Comparison of ENCODE assay signal across 8 cellular contexts in genomic region chr6:79536969-79537747, GRCh38. TPM values are rescaled to one million over a fixed set of nuclear protein-coding genes. Genes with fewer than 3 reads are reported as not detected.
DNase-seq lines count a peak whose midpoint lies in the region; ATAC-seq, FAIRE-seq and TF ChIP-seq lines count a peak whose summit lies in the region.

Gene LCA5, minus strand, starts transcription at chr6:79537430. Its CDS starts 18,536 bp downstream, at chr6:79518894.

- no peaks in the 10 kb centered on the region for H3K36me3 ChIP-seq in upper lobe of left lung

- H3K4me1 ChIP-seq in upper lobe of left lung, result peaks cover 0 to 9% (median 3%) of the 10 kb centered on the region in 4 donors

- H3K4me3 Mint-ChIP-seq in T-cell, result no peak within 1 kb of the TSS

- WGBS in upper lobe of left lung, 2 donors, result 1% methylated on average over 27 to 47 of the region's 55 CpGs

- intact Hi-C loops in left ventricle myocardium superior (cut with micrococcal nuclease), result no loop called here
- intact Hi-C loops in posterior vena cava (cut with DNase I), result loop anchor here in 1 of 2 donors (1.0 kb wide), 1 partner anchor 8 kb away; no protein-coding TSS in a partner anchor

- no peak for TF ChIP-seq POLR2A in GM12891 (IDR thresholded peaks at IDR 0.05; ENCODE audit: low read depth, low read length)
- peak in 2 of 4 donors; percentile 58 to 68 for TF ChIP-seq POLR2A in upper lobe of left lung (IDR thresholded peaks at IDR 0.05)

- peaks cover 0 to 6% (median 0%) of the 10 kb centered on the region in 3 donors for H3K9me3 Mint-ChIP-seq in T-cell

- TF ChIP-seq EP300 in upper lobe of left lung (IDR thresholded peaks at IDR 0.05), result no peak

- no peak for TF ChIP-seq CTCF in upper lobe of left lung (IDR thresholded peaks at IDR 0.05)

- CTCF ChIA-PET in T-cell (lab: Charles Lee), result interaction anchor here (0.8 to 1.5 kb wide), 3 partner anchors 8 to 331 kb away, joined by 4 read pairs; no protein-coding TSS in a partner anchor

- POLR2A ChIA-PET in T-cell (lab: Charles Lee), result interaction anchor here in 1 of 2 donors (0.7 kb wide), 1 partner anchor 266 kb away, joined by 3 read pairs; no protein-coding TSS in a partner anchor

- no peaks in the 10 kb centered on the region for H3K4me1 Mint-ChIP-seq in T-cell

- H3K36me3 Mint-ChIP-seq in T-cell, result no peaks in the 10 kb centered on the region

- peak within 1 kb of the TSS; percentile 88 to 93 (median 92) for H3K27ac ChIP-seq in upper lobe of left lung

- H3K27me3 Mint-ChIP-seq in T-cell, result peaks cover 4 to 19% of the 10 kb centered on the region in 2 donors

- no peaks in the 10 kb centered on the region for H3K27me3 ChIP-seq in upper lobe of left lung

- H3K4me3 ChIP-seq in upper lobe of left lung, result peak within 1 kb of the TSS; percentile 43 to 87 (median 83)

- peak; percentile 69 for FAIRE-seq in GM12891 (lab: Jason Lieb, UNC)

- peak; percentile 100 for ATAC-seq in HG02623 (IDR thresholded peaks at IDR 0.05; ENCODE audit: unreplicated experiment)
- peak; percentile 97 to 98 (median 98) for ATAC-seq in T-cell (replicated peaks in 1 of 4)
- peak; percentile 99 for ATAC-seq in left ventricle myocardium superior
- ATAC-seq in upper lobe of left lung (ENCODE audit: low FRiP score in 2 of 2), result peak; percentile 99 to 100

- H3K27ac Mint-ChIP-seq in T-cell, result peak within 1 kb of the TSS in 1 of 2 donors; percentile 42

- DNase-seq in GM12891 (ENCODE audit: insufficient read length, low spot score) (peak; percentile 62), NCI-H1105 treated with DMSO at 0.1 percent for 48 hours (lab: John Stamatoyannopoulos, UW) (peak; percentile 99), T-cell (peak; percentile 64 to 89 (median 80)), anterior cingulate cortex (lab: John Stamatoyannopoulos, UW) (peak; percentile 49 to 98 (median 95)), left ventricle myocardium superior (peak; percentile 91), posterior vena cava (ENCODE audit: low spot score) (peak; percentile 96), upper lobe of left lung (peak; percentile 92 to 95)

- no peaks in the 10 kb centered on the region for H3K9me3 ChIP-seq in upper lobe of left lung

TF ChIP-seq in GM12891, 5 proteins besides CTCF, POLR2A, EP300 and RAD21:
- TF ChIP-seq TAF1 (IDR thresholded peaks at IDR 0.05; ENCODE audit: low read depth, low read length) (no peak), POLR2AphosphoS5 (IDR thresholded peaks at IDR 0.05; ENCODE audit: low read depth, low read length) (no peak), POU2F2 (IDR thresholded peaks at IDR 0.05; ENCODE audit: low read depth, low read length) (no peak), SPI1 (IDR thresholded peaks at IDR 0.05; ENCODE audit: low read depth, low read length) (no peak), PAX5 (IDR thresholded peaks at IDR 0.05; ENCODE audit: insufficient read depth, low read length, severe bottlenecking) (no peak)

RNA-seq across cellular contexts. Expression of gene LCA5, which starts in this region (rescaled TPM):
- 0.09 TPM for polyA plus RNA-seq in GM12891 (2012; ENCODE audit: low read depth, missing spikeins)
- total RNA-seq in T-cell, result under 1 TPM; 0.15 to 0.54 (median 0.21) TPM
- 2.4 TPM for total RNA-seq in left ventricle myocardium superior
- total RNA-seq in posterior vena cava, result 1 to 10 TPM; 6.8 to 7.1 TPM
- 10 to 100 TPM in 1 of 6 donors, 1 to 10 TPM in 5; 2.9 to 16.6 (median 5.1) TPM for total RNA-seq in upper lobe of left lung

Comparison
In these comparisons a context has a peak if more than half of its experiments do, and no peak if none do; other contexts are left out.
1. Peak in every context shown above with its lines: DNase-seq, ATAC-seq, H3K4me3 ChIP-seq and H3K27ac ChIP-seq.
2. Peak in DNase-seq and ATAC-seq in T-cell; RNA of the gene not detected or under 1 TPM.